ENCODE assay signal across 31 cellular contexts in the genomic region with DNA sequence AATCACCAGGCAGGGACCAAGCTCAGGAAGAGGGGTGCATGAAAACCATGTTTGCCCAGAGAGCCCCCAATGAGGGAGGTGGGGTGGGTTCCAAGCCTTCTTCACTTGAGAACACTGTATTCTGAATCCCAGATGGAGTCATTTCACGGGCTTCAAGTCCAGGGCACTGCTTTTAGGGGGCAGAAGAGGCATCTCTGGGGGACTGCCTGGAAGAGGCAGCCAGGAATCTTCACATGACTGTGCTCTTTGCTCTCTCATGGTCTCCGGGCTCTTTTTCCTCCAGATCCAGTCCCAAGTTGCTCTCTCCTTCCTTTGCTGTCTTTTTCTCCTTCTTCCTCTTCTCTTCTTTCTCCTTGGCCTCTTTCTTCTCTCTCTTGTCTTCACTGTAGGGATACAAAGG. TPM values are rescaled to one million over a fixed set of nuclear protein-coding genes. Genes with fewer than 3 reads are reported as not detected.
"Had no signal": no experiment of that assay in that cellular context is flagged by ENCODE, and none has a peak within 500 bp of the region (broad histone marks: within the 10 kb centered on the region; RNA-seq: fewer than 3 reads in every experiment).

No MANE protein-coding gene starts in this region.

- H3K9me3 ChIP-seq: colonic mucosa, esophagus muscularis mucosa, heart right ventricle, lower lobe of right lung, neutrophil, pancreas, thoracic aorta, tibial nerve, upper lobe of right lung, uterus had no signal

- DNase-seq: effector memory CD4-positive, alpha-beta T cell; foreskin melanocyte; glutamatergic neuron; heart right ventricle; hypothalamus; immature natural killer cell; islet precursor cell; left ventricle myocardium superior; lower lobe of right lung; natural killer cell; retina; stimulated activated CD4-positive, alpha-beta T cell treated with anti-CD3 and anti-CD28 coated beads, Interleukin-2, amount 100 ng/mL, for 24 hours; stimulated activated CD4-positive, alpha-beta T cell treated with anti-CD3 and anti-CD28 coated beads, Interleukin-4, amount 100 ng/mL, for 24 hours; stimulated activated naive CD8-positive, alpha-beta T cell treated with anti-CD3 and anti-CD28 coated beads, Interleukin-15, Interleukin-2, amounts not matched to agents 100 U/mL and 50 U/mL, for 24 hours; upper lobe of right lung; uterus had no signal

- H3K4me1 ChIP-seq: colonic mucosa, upper lobe of right lung had no signal

- H3K27me3 ChIP-seq: colonic mucosa, neutrophil, pancreas, upper lobe of right lung, uterus had no signal

- H3K27ac ChIP-seq: colonic mucosa, esophagus muscularis mucosa, heart right ventricle, lower lobe of right lung, neutrophil, thoracic aorta, tibial nerve, upper lobe of right lung, uterus had no signal

- H3K4me3 ChIP-seq: colonic mucosa, esophagus muscularis mucosa, heart right ventricle, lower lobe of right lung, pancreas, thoracic aorta, tibial nerve, upper lobe of right lung, uterus had no signal

- H3K36me3 ChIP-seq: colonic mucosa, esophagus muscularis mucosa, heart right ventricle, lower lobe of right lung, neutrophil, pancreas, thoracic aorta, tibial nerve, upper lobe of right lung, uterus had no signal

- FAIRE-seq: endothelial cell of umbilical vein, pancreas had no signal

RNA-seq across cellular contexts. Expression of a gene that starts 5.7 kb away (rescaled TPM):
- total RNA-seq: chondrocyte, endothelial cell of umbilical vein, esophagus muscularis mucosa, fibroblast of lung, heart right ventricle, left ventricle myocardium superior, lower lobe of right lung, omental fat pad, posterior vena cava, pulmonary artery endothelial cell, sciatic nerve, thoracic aorta, tibial nerve, upper lobe of right lung had no signal
- polyA plus RNA-seq: endothelial cell of umbilical vein, fibroblast of lung, heart right ventricle, neural cell had no signal

RNA-seq across cellular contexts. Expression of a gene that starts 8.6 kb away (rescaled TPM):
- total RNA-seq: chondrocyte, endothelial cell of umbilical vein, esophagus muscularis mucosa, fibroblast of lung, heart right ventricle, left ventricle myocardium superior, lower lobe of right lung, mesenteric fat pad, natural killer cell, omental fat pad, pancreas, posterior vena cava, pulmonary artery endothelial cell, sciatic nerve, thoracic aorta, tibial nerve, upper lobe of right lung, uterus had no signal
- polyA plus RNA-seq: endothelial cell of umbilical vein, fibroblast of lung, heart right ventricle, immature natural killer cell, neural cell had no signal
